1 cellular context compared by ENCODE assay signal in the genomic region with DNA sequence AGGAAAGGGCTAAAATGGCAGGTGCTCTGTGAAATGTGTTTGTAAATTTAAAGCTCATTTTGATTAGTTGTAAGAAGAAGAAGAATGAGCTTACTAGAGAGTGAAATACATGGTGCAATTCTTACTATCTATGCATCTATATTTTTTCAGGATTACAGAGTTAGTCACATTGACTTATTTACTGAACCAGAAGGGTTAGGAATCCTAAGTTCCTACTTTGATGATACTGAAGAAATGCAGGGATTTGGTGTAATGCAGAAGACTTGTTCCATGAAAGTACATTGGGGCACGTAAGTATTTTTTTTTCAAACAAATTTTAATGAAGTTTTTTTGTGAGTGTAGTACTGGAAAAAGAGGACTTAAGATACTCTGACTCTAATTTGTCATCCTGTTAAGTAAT.
TF ChIP-seq lines count a peak whose summit lies in the region.

No MANE protein-coding gene starts in this region.

TF ChIP-seq in IMR-90, 13 proteins besides CTCF, POLR2A, EP300 and RAD21:
- no peak for TF ChIP-seq SMC3 (IDR thresholded peaks at IDR 0.05; ENCODE audit: low read depth, low read length)
- TF ChIP-seq, protein P1, sequence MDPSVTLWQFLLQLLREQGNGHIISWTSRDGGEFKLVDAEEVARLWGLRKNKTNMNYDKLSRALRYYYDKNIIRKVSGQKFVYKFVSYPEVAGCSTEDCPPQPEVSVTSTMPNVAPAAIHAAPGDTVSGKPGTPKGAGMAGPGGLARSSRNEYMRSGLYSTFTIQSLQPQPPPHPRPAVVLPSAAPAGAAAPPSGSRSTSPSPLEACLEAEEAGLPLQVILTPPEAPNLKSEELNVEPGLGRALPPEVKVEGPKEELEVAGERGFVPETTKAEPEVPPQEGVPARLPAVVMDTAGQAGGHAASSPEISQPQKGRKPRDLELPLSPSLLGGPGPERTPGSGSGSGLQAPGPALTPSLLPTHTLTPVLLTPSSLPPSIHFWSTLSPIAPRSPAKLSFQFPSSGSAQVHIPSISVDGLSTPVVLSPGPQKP (IDR thresholded peaks at IDR 0.05; ENCODE audit: borderline replicate concordance, low read depth, low read length) = no peak
- TF ChIP-seq BHLHE40 (IDR thresholded peaks at IDR 0.05; ENCODE audit: low read depth, low read length) = no peak
